In the genomic region with DNA sequence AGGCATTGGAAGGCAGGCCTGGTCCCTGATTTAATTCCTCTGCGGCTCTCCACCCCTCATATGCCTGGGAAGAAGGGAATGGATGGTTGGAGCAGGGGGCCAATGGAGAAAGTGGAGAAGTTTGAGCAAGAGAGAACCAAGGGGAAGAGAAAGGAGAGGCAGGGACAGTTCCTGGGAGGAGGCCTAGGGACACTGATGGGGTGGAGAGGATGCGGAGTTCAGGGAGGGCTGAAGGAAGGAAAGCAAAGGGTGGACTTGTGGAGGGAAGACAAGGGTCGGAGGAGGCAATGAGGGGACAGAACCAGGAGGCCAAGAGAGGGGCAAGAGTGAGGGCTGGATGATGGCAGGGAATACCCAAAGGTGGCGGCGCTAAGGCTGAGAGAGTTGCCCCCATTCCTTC, we compare ENCODE assay signal across 1 cellular context.
TF ChIP-seq lines count a peak whose summit lies in the region.

No MANE protein-coding gene starts in this region.

TF ChIP-seq in GM12878, 131 proteins besides CTCF, POLR2A, EP300 and RAD21:
- no peak for TF ChIP-seq ZBED1 (IDR thresholded peaks at IDR 0.05; ENCODE audit: borderline replicate concordance)
TF ChIP-seq in GM12878: peak in this region for 0.
